In genomic region chr6:63997727-63998126, GRCh38 we compare ENCODE assay signal across 24 cellular contexts.
"Had no signal": no experiment of that assay in that cellular context is flagged by ENCODE, and none has a peak within 500 bp of the region (broad histone marks: within the 10 kb centered on the region; RNA-seq: fewer than 3 reads in every experiment).

No MANE protein-coding gene starts in this region.

- ATAC-seq: effector memory CD8-positive, alpha-beta T cell; heart left ventricle; left lobe of liver; natural killer cell; pancreas; right lobe of liver; stimulated activated naive B cell treated with anti-CD40 and anti-IgM and Interleukin-4, amounts not matched to agents 10 μg/mL and 1 μg/mL and 100 μg/mL, for 72 hours had no signal

- FAIRE-seq: endometrium, frontal cortex, kidney, pancreas, small intestine, urothelium cell line had no signal

- H3K27ac Mint-ChIP-seq: effector memory CD8-positive, alpha-beta T cell; memory B cell; natural killer cell; stimulated activated naive B cell treated with anti-CD40 and anti-IgM and Interleukin-4, amounts not matched to agents 10 μg/mL and 1 μg/mL and 100 μg/mL, for 72 hours; stimulated activated naive CD8-positive, alpha-beta T cell treated with anti-CD3 and anti-CD28 coated beads, Interleukin-15, Interleukin-2, amounts not matched to agents 100 ng/mL and 50 ng/mL, for 24 hours had no signal

- H3K27me3 ChIP-seq: esophagus squamous epithelium, heart left ventricle, hepatocyte, pancreas, right lobe of liver, tibial nerve, upper lobe of left lung had no signal

- DNase-seq: cortex of kidney; effector memory CD8-positive, alpha-beta T cell; esophagus squamous epithelium; heart left ventricle; kidney; natural killer cell; occipital lobe; pancreas; right lobe of liver; small intestine; stimulated activated CD4-positive, alpha-beta T cell treated with anti-CD3 and anti-CD28 coated beads, Interleukin-15, amount 100 ng/mL, for 24 hours; stimulated activated CD4-positive, alpha-beta T cell treated with anti-CD3 and anti-CD28 coated beads, Interleukin-2, amount 100 ng/mL, for 48 hours; stimulated activated naive B cell treated with anti-CD40 and anti-IgM and Interleukin-4, amounts not matched to agents 10 μg/mL and 1 μg/mL and 100 μg/mL, for 72 hours; upper lobe of left lung had no signal

- H3K36me3 ChIP-seq: esophagus squamous epithelium, heart left ventricle, pancreas, right lobe of liver, thoracic aorta, tibial nerve, upper lobe of left lung had no signal

- H3K36me3 Mint-ChIP-seq: memory B cell; natural killer cell; stimulated activated naive B cell treated with anti-CD40 and anti-IgM and Interleukin-4, amounts not matched to agents 10 μg/mL and 1 μg/mL and 100 μg/mL, for 72 hours had no signal

- H3K4me3 ChIP-seq: esophagus squamous epithelium, heart left ventricle, hepatocyte, lung, pancreas, right lobe of liver, thoracic aorta, tibial nerve, upper lobe of left lung had no signal
